Comparison of ENCODE assay signal across 28 cellular contexts in genomic region chr4:155434904-155435303, GRCh38.
"Had no signal": no experiment of that assay in that cellular context is flagged by ENCODE, and none has a peak within 500 bp of the region (broad histone marks: within the 10 kb centered on the region; RNA-seq: fewer than 3 reads in every experiment).

No MANE protein-coding gene starts in this region.

- H3K9me3 ChIP-seq: ascending aorta, body of pancreas had no signal

- H3K27me3 ChIP-seq: ascending aorta, body of pancreas, cardiac muscle cell had no signal

- H2AFZ ChIP-seq: PC-9 had no signal

- H3K36me3 Mint-ChIP-seq: activated naive CD8-positive, alpha-beta T cell treated with anti-CD3 and anti-CD28 coated beads, Interleukin-2, amount 10 ng/mL, durations not matched to agents 7 days and 5 days; IgD-negative memory B cell had no signal

- H3K4me1 ChIP-seq: ascending aorta had no signal

- H3K4me2 ChIP-seq: PC-9 had no signal

- H3K4me3 Mint-ChIP-seq: activated CD8-positive, alpha-beta T cell treated with anti-CD3 and anti-CD28 coated beads for 36 hours; activated naive CD8-positive, alpha-beta T cell treated with anti-CD3 and anti-CD28 coated beads, Interleukin-2, amount 10 ng/mL, durations not matched to agents 7 days and 5 days; activated T-cell treated with anti-CD3 and anti-CD28 coated beads, Interleukin-2, amount 50 U/mL, for 72 hours; IgD-negative memory B cell had no signal

- H3K27ac Mint-ChIP-seq: activated CD8-positive, alpha-beta T cell treated with anti-CD3 and anti-CD28 coated beads for 36 hours; activated naive CD8-positive, alpha-beta T cell treated with anti-CD3 and anti-CD28 coated beads, Interleukin-2, amount 10 ng/mL, durations not matched to agents 7 days and 5 days; activated T-cell treated with anti-CD3 and anti-CD28 coated beads, Interleukin-2, amount 50 U/mL, for 72 hours; activated T-helper 2 cell treated with anti-CD3 and anti-CD28 coated beads, Interferon-gamma antibody, Interleukin-2, Interleukin-4, amounts not matched to agents 10 μg/mL and 5 μg/mL and 100 μg/mL, durations not matched to agents 14 hours and 24 hours and 36 hours; IgD-negative memory B cell had no signal

- ATAC-seq: activated CD8-positive, alpha-beta T cell treated with anti-CD3 and anti-CD28 coated beads for 36 hours; activated T-cell treated with anti-CD3 and anti-CD28 coated beads, Interleukin-2, amount 50 U/mL, for 72 hours; body of pancreas had no signal

- H3K4me1 Mint-ChIP-seq: activated naive CD8-positive, alpha-beta T cell treated with anti-CD3 and anti-CD28 coated beads, Interleukin-2, amount 10 ng/mL, durations not matched to agents 7 days and 5 days; IgD-negative memory B cell had no signal

- H3K9me3 Mint-ChIP-seq: activated CD8-positive, alpha-beta T cell treated with anti-CD3 and anti-CD28 coated beads for 36 hours; activated naive CD8-positive, alpha-beta T cell treated with anti-CD3 and anti-CD28 coated beads, Interleukin-2, amount 10 ng/mL, durations not matched to agents 7 days and 5 days; activated T-cell treated with anti-CD3 and anti-CD28 coated beads, Interleukin-2, amount 50 U/mL, for 72 hours; activated T-helper 2 cell treated with anti-CD3 and anti-CD28 coated beads, Interferon-gamma antibody, Interleukin-2, Interleukin-4, amounts not matched to agents 10 μg/mL and 5 μg/mL and 100 μg/mL, durations not matched to agents 14 hours and 24 hours and 36 hours; IgD-negative memory B cell had no signal

- H3K4me3 ChIP-seq: ascending aorta, body of pancreas, cardiac muscle cell, PC-9, SK-N-MC had no signal

- H3K27ac ChIP-seq: ascending aorta, body of pancreas, cardiac muscle cell, PC-9, SK-N-MC, WERI-Rb-1 had no signal

- DNase-seq: activated CD4-positive, alpha-beta T cell treated with anti-CD3 and anti-CD28 coated beads for 4 hours; activated CD8-positive, alpha-beta memory T cell treated with anti-CD3 and anti-CD28 coated beads, Interleukin-2, amount 50 U/mL, for 4 hours; activated CD8-positive, alpha-beta T cell treated with anti-CD3 and anti-CD28 coated beads for 36 hours; activated naive CD4-positive, alpha-beta T cell treated with anti-CD3 and anti-CD28 coated beads, Interleukin-2, amount 50 U/mL, for 16 hours; activated naive CD8-positive, alpha-beta T cell treated with anti-CD3 and anti-CD28 coated beads, Interleukin-2, amount 10 ng/mL, durations not matched to agents 7 days and 5 days; activated T-cell treated with anti-CD3 and anti-CD28 coated beads, Interleukin-2, amount 50 U/mL, for 72 hours; amniotic stem cell; body of pancreas; KG1; NCI-H1092; NCI-H1417 treated with DMSO at 0.1 percent for 48 hours; NCI-H1694; NCI-H2029; NCI-H2107; NCI-H2171 treated with DMSO at 0.1 percent for 48 hours; NCI-H345; NCI-H510A; NCI-H526 treated with DMSO at 0.1 percent for 48 hours; NCI-H82; NK-92 treated with Interleukin-12 subunit alpha and Interleukin-12 subunit beta, amount 100 ng/mL, for 24 hours; PC-9; T-helper 1 cell; WERI-Rb-1 had no signal

- H3K36me3 ChIP-seq: ascending aorta, cardiac muscle cell, WERI-Rb-1 had no signal
